In genomic region chr1:149887456-149888159, GRCh38 we compare ENCODE assay signal across 8 cellular contexts. TPM values are rescaled to one million over a fixed set of nuclear protein-coding genes. Genes with fewer than 3 reads are reported as not detected.
DNase-seq lines count a peak whose midpoint lies in the region; FAIRE-seq and TF ChIP-seq lines count a peak whose summit lies in the region.

No MANE protein-coding gene starts in this region.

- H3K27ac ChIP-seq in MM.1S (ENCODE audit: low read length), result peak overlapping the region; percentile 92
- H3K27ac ChIP-seq in substantia nigra (ENCODE audit: low read depth, low read length, poor library complexity, severe bottlenecking), result peak overlapping the region; percentile 97

- no peaks in the 10 kb centered on the region for H4K20me1 ChIP-seq in MM.1S (ENCODE audit: insufficient read depth, low read length)

- H3K79me2 ChIP-seq in MM.1S (ENCODE audit: low read length), result no peaks in the 10 kb centered on the region

- TF ChIP-seq CTCF in MM.1S (IDR thresholded peaks at IDR 0.05; ENCODE audit: low read length), result no peak

- no peaks in the 10 kb centered on the region for H3K9me2 ChIP-seq in MM.1S (replicated peaks; ENCODE audit: insufficient read depth, low read length)

- in situ Hi-C loops in HAP-1 (cut with MboI; ENCODE audit: low sequenced_read_pairs), result no loop called here

- H3K9me3 ChIP-seq in HAP-1 (no peaks in the 10 kb centered on the region), MM.1S (replicated peaks; ENCODE audit: insufficient read depth, low read length) (no peaks in the 10 kb centered on the region), neuron (ENCODE audit: low read length) (no peaks in the 10 kb centered on the region)

- peak; percentile 98 for FAIRE-seq in G401.6 (lab: Jason Lieb, UNC)
- peak; percentile 92 for FAIRE-seq in frontal cortex (lab: Jason Lieb, UNC)

- peak overlapping the region; percentile 80 for H3K4me2 ChIP-seq in MM.1S (ENCODE audit: low read depth, low read length)

- H3F3A ChIP-seq in MM.1S (ENCODE audit: insufficient read depth, low read length), result peaks cover 55% of the 10 kb centered on the region

- DNase-seq in HAP-1 (ENCODE audit: low spot score in 2 of 2), result peak; percentile 85 to 99
- peak; percentile 100 for DNase-seq in MM.1S
- DNase-seq in SHP77 treated with DMSO at 0.1 percent for 48 hours (lab: John Stamatoyannopoulos, UW), result peak; percentile 100
- DNase-seq in activated gamma-delta T cell (lab: John Stamatoyannopoulos, UW), result peak; percentile 44
- peak; percentile 74 to 77 for DNase-seq in frontal cortex (ENCODE audit: low spot score in 2 of 2)
- DNase-seq in substantia nigra (lab: John Stamatoyannopoulos, UW), result peak; percentile 24 to 97 (median 78)

- H3K36me3 ChIP-seq in HAP-1 (replicated peaks) (no peaks in the 10 kb centered on the region), MM.1S (replicated peaks; ENCODE audit: insufficient read depth, low read length) (no peaks in the 10 kb centered on the region), neuron (ENCODE audit: insufficient read depth, low read length) (no peaks in the 10 kb centered on the region)

- H3K9ac ChIP-seq in MM.1S (ENCODE audit: low read length), result peak overlapping the region; percentile 86

- no peaks in the 10 kb centered on the region for H3K27me3 ChIP-seq in HAP-1 (ENCODE audit: low read depth)
- no peaks in the 10 kb centered on the region for H3K27me3 ChIP-seq in MM.1S (replicated peaks; ENCODE audit: insufficient read depth, low read length)
- H3K27me3 ChIP-seq in neuron (ENCODE audit: insufficient read depth, low read length), result no peaks in the 10 kb centered on the region

- no peak overlapping the region for H2AFZ ChIP-seq in MM.1S (ENCODE audit: low read length)
- H2AFZ ChIP-seq in neuron (ENCODE audit: low read depth, low read length), result no peak overlapping the region

- peaks cover 17% of the 10 kb centered on the region for H3K4me1 ChIP-seq in HAP-1
- H3K4me1 ChIP-seq in MM.1S (ENCODE audit: low read length), result peaks cover 16% of the 10 kb centered on the region
- peaks cover 19% of the 10 kb centered on the region for H3K4me1 ChIP-seq in neuron (ENCODE audit: insufficient read depth, low read length)

- peak overlapping the region; percentile 59 for H3K4me3 ChIP-seq in HAP-1
- peak overlapping the region; percentile 64 for H3K4me3 ChIP-seq in MM.1S (ENCODE audit: low read length)
- peak overlapping the region; percentile 62 for H3K4me3 ChIP-seq in neuron (ENCODE audit: low read length)

RNA-seq across cellular contexts. Expression of gene BOLA1, which starts 11.8 kb away (rescaled TPM):
- total RNA-seq in frontal cortex, result 10.2 TPM

RNA-seq across cellular contexts. Expression of gene SV2A, which starts 30.0 kb away (rescaled TPM):
- 73.0 TPM for total RNA-seq in frontal cortex

RNA-seq across cellular contexts. Expression of gene SF3B4, which starts 40.0 kb away (rescaled TPM):
- 7.3 TPM for total RNA-seq in frontal cortex

RNA-seq across cellular contexts. Expression of gene MTMR11, which starts 49.1 kb away (rescaled TPM):
- total RNA-seq in frontal cortex, result 2.0 TPM

Comparison
In these comparisons a context has a peak if more than half of its experiments do, and no peak if none do; other contexts are left out.
1. Peak in every context shown above with its lines: DNase-seq, H3K4me3 ChIP-seq and H3K27ac ChIP-seq.
2. DNase-seq: peak in every context shown above with its lines; median percentile 100 in MM.1S; 100 in SHP77 treated with DMSO at 0.1 percent for 48 hours; 92 in HAP-1; 78 in substantia nigra; 76 in frontal cortex; 44 in activated gamma-delta T cell.